ENCODE assay signal across 9 cellular contexts in the genomic region with DNA sequence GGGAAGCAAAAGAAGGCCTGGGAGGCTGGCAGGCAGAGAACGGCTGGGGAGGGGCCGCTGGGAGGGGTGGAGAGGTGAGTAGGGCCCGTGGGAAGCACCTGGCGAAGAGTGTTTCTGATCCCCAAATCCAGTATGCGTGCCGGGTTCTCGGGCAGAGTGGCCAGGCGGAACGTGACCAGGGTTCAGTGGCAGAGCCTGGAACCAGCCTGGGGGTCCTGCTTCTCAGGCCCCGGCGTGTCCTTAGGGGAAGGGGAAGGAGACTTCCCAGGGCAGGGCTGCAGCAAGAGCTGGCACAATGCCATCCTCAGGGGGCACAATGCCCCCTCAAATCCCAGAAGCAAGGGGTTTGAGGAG. TPM values are rescaled to one million over a fixed set of nuclear protein-coding genes. Genes with fewer than 3 reads are reported as not detected.
DNase-seq lines count a peak whose midpoint lies in the region; ATAC-seq and TF ChIP-seq lines count a peak whose summit lies in the region.
"Had no signal": no experiment of that assay in that cellular context is flagged by ENCODE, and none has a peak within 500 bp of the region (broad histone marks: within the 10 kb centered on the region; RNA-seq: fewer than 3 reads in every experiment).

No MANE protein-coding gene starts in this region.

- no peak overlapping the region for H3K4ac ChIP-seq in H9 (ENCODE audit: low read depth, low read length)

- no peak overlapping the region for H3K9ac ChIP-seq in H9 (ENCODE audit: extremely low read depth, insufficient read length, low read length)

- no peak for ATAC-seq in WTC11
- no peak for ATAC-seq in GM18517 (IDR thresholded peaks at IDR 0.05; ENCODE audit: unreplicated experiment)

- H3K9me3 ChIP-seq in H9 (ENCODE audit: control insufficient read depth, low read depth, low read length) = no peaks in the 10 kb centered on the region
- H3K9me3 ChIP-seq in hepatocyte (ENCODE audit: low read depth) = no peaks in the 10 kb centered on the region

- H3K23me2 ChIP-seq in H9 (ENCODE audit: insufficient read length, low read depth, low read length, poor library complexity, severe bottlenecking) = peaks cover 2% of the 10 kb centered on the region

- H2BK120ac ChIP-seq in H9 (ENCODE audit: low read depth, low read length, poor library complexity, severe bottlenecking) = no peak overlapping the region

- peaks cover 37% of the 10 kb centered on the region for H3K27me3 Mint-ChIP-seq in H9 (ENCODE audit: low read depth)
- peaks cover 5% of the 10 kb centered on the region; the same call in 1 of the 2 replicates for H3K27me3 Mint-ChIP-seq in WTC11 (ENCODE audit: low read depth)

- no peak overlapping the region for H2BK12ac ChIP-seq in H9 (ENCODE audit: insufficient read length, low read depth, low read length)

- TF ChIP-seq CTCF in H9 (conservative IDR thresholded peaks at IDR 0.05) = no peak
- TF ChIP-seq CTCF in WTC11 (IDR thresholded peaks at IDR 0.05) = no peak
- no peak for TF ChIP-seq CTCF in hepatocyte (IDR thresholded peaks at IDR 0.05; ENCODE audit: poor library complexity)

- no peaks in the 10 kb centered on the region; the same call in 1 of the 2 replicates for H3K4me1 ChIP-seq in H9 (ENCODE audit: insufficient read depth, low read length)
- peaks cover 3% of the 10 kb centered on the region for H3K4me1 ChIP-seq in hepatocyte (ENCODE audit: insufficient read depth)

- no peak overlapping the region for H3K14ac ChIP-seq in H9 (ENCODE audit: insufficient read depth, low read length)

- H3K4me3 Mint-ChIP-seq in H9 (peak overlapping the region; percentile 75 to 82), WTC11 (peak overlapping the region; percentile 72)

- H3K18ac ChIP-seq in H9 (ENCODE audit: insufficient read length, low read depth, low read length) = no peak overlapping the region

- no peaks in the 10 kb centered on the region for H3K9me3 Mint-ChIP-seq in H9
- no peaks in the 10 kb centered on the region for H3K9me3 Mint-ChIP-seq in WTC11

- H3T11ph ChIP-seq in H9 (ENCODE audit: low read length) = no peak overlapping the region

- DNase-seq in H9 = no peak
- no peak for DNase-seq in WTC11 (ENCODE audit: low spot score)
- no peak for DNase-seq in hepatocyte (ENCODE audit: low spot score)
- DNase-seq in C1 segment of cervical spinal cord (lab: John Stamatoyannopoulos, UW) = no peak
- no peak for DNase-seq in NCI-H526 (lab: John Stamatoyannopoulos, UW)
- no peak for DNase-seq in HUDEP-2 (lab: John Stamatoyannopoulos, UW; ENCODE audit: unreplicated experiment in 76 of 76)
- DNase-seq: activated naive CD4-positive, alpha-beta T cell treated with anti-CD3 and anti-CD28 coated beads, Interleukin-2, amount 10 ng/mL, durations not matched to agents 7 days and 5 days had no signal

- H4K8ac ChIP-seq in H9 (replicated peaks; ENCODE audit: insufficient read length, low read depth, low read length) = no peak overlapping the region

- H2BK5ac ChIP-seq in H9 (ENCODE audit: insufficient read length, low read length) = no peak overlapping the region

- no peak overlapping the region for H3K23ac ChIP-seq in H9 (ENCODE audit: insufficient read length, low read depth, low read length)

- peaks cover 14 to 27% of the 10 kb centered on the region in 2 experiments for H3K4me1 Mint-ChIP-seq in H9
- peaks cover 23% of the 10 kb centered on the region for H3K4me1 Mint-ChIP-seq in WTC11

- H2AK5ac ChIP-seq in H9 (ENCODE audit: insufficient read length, low read length) = no peak overlapping the region

- H2BK20ac ChIP-seq in H9 (ENCODE audit: low read depth, low read length, poor library complexity, severe bottlenecking) = no peak overlapping the region

- CTCF ChIA-PET in WTC11 (lab: Charles Lee) = no interaction called here

- H3K4me3 ChIP-seq in hepatocyte (no peak overlapping the region), skin epidermis (peak overlapping the region in 6 of 7 experiments; percentile 45 to 67 (median 58))

- H4K5ac ChIP-seq in H9 (ENCODE audit: insufficient read length, low read depth, low read length) = no peak overlapping the region

- no peaks in the 10 kb centered on the region for H3K36me3 Mint-ChIP-seq in H9 (ENCODE audit: insufficient read depth in 1 of 3, low read depth in 3 of 3)
- H3K36me3 Mint-ChIP-seq in WTC11 = no peaks in the 10 kb centered on the region
- H3K36me3 Mint-ChIP-seq: activated naive CD4-positive, alpha-beta T cell treated with anti-CD3 and anti-CD28 coated beads, Interleukin-2, amount 10 ng/mL, durations not matched to agents 7 days and 5 days had no signal

- no peaks in the 10 kb centered on the region for H3K36me3 ChIP-seq in hepatocyte (replicated peaks; ENCODE audit: insufficient read depth, low read depth)

- no peaks in the 10 kb centered on the region for H3K79me2 ChIP-seq in H9 (ENCODE audit: insufficient read depth, low read length)
- H3K79me2 ChIP-seq in hepatocyte = no peaks in the 10 kb centered on the region

- H3K9me2 ChIP-seq in hepatocyte (replicated peaks; ENCODE audit: insufficient read depth) = no peaks in the 10 kb centered on the region

- no peaks in the 10 kb centered on the region for H3K79me1 ChIP-seq in H9 (ENCODE audit: insufficient read depth, low read depth, low read length, poor library complexity, severe bottlenecking)

- H3K27ac Mint-ChIP-seq in H9 (no peak overlapping the region), WTC11 (no peak overlapping the region)

- no peak overlapping the region for H3K56ac ChIP-seq in H9 (ENCODE audit: insufficient read length, low read depth, low read length)

- WGBS in H9 (ENCODE audit: extremely low coverage, insufficient read length, low lambda C conversion rate) = no CpG with 5 or more reads among the region's 11 CpGs
- 72% methylated on average over 11 of the region's 11 CpGs for WGBS in hepatocyte (ENCODE audit: low lambda C conversion rate, missing lambda C conversion rate)

- H3K27ac ChIP-seq in H9 (ENCODE audit: insufficient read length, low read depth, low read length) (no peak overlapping the region), hepatocyte (no peak overlapping the region), skin epidermis (peak overlapping the region in 18 of 21 experiments; percentile 88 to 99 (median 96))

- no peaks in the 10 kb centered on the region for H4K20me1 ChIP-seq in H9 (ENCODE audit: control insufficient read depth, insufficient read depth, insufficient read length)
- no peaks in the 10 kb centered on the region for H4K20me1 ChIP-seq in hepatocyte (ENCODE audit: insufficient read depth, poor library complexity, severe bottlenecking)

- no peak overlapping the region for H2AFZ ChIP-seq in H9 (ENCODE audit: low read length)
- H2AFZ ChIP-seq in hepatocyte = peak overlapping the region; percentile 99

- POLR2A ChIA-PET in WTC11 (lab: Charles Lee) = no interaction called here

- H3K4me2 ChIP-seq in H9 (ENCODE audit: insufficient read depth, insufficient read length, low read length) (peak overlapping the region; percentile 52), hepatocyte (peak overlapping the region; percentile 94)

- H3K27me3 ChIP-seq in H9 (ENCODE audit: insufficient read depth, low read length) (no peaks in the 10 kb centered on the region; the same call in 1 of the 2 replicates), hepatocyte (no peaks in the 10 kb centered on the region)

- H2BK15ac ChIP-seq in H9 (ENCODE audit: low read depth, low read length) = no peak overlapping the region

- no peak overlapping the region for H4K91ac ChIP-seq in H9 (ENCODE audit: insufficient read length, low read depth, low read length)

TF ChIP-seq in WTC11, 78 proteins besides CTCF, POLR2A, EP300 and RAD21:
- no peak for TF ChIP-seq MLX (CRISPR knock-in tag; IDR thresholded peaks at IDR 0.05)
- TF ChIP-seq, protein P1, sequence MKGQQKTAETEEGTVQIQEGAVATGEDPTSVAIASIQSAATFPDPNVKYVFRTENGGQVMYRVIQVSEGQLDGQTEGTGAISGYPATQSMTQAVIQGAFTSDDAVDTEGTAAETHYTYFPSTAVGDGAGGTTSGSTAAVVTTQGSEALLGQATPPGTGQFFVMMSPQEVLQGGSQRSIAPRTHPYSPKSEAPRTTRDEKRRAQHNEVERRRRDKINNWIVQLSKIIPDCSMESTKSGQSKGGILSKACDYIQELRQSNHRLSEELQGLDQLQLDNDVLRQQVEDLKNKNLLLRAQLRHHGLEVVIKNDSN (CRISPR knock-in tag; IDR thresholded peaks at IDR 0.05) = 0 out of 2 replicates have a peak, but pooled peaks have one; percentile 13
TF ChIP-seq in WTC11: peak in this region for 1.

RNA-seq across cellular contexts. Expression of gene IER5L, which starts 25.5 kb away (rescaled TPM):
- total RNA-seq in H9 (2021) (1.0 and 1.3 TPM in 2 replicates), WTC11 (2021) (4.6 to 5.9 TPM (median 5.1 TPM) in 3 replicates), hepatocyte (34.5 and 38.0 TPM in 2 replicates)
- polyA plus RNA-seq in hepatocyte = 39.7 and 46.5 TPM in 2 replicates

Comparison
In these comparisons a context has a peak if more than half of its experiments do, and no peak if none do; other contexts are left out.
1. H3K27ac ChIP-seq: peak in skin epidermis (18 of 21); none in H9 (single experiment) and hepatocyte (single experiment).